Comparison of ENCODE assay signal across 14 cellular contexts in the genomic region with DNA sequence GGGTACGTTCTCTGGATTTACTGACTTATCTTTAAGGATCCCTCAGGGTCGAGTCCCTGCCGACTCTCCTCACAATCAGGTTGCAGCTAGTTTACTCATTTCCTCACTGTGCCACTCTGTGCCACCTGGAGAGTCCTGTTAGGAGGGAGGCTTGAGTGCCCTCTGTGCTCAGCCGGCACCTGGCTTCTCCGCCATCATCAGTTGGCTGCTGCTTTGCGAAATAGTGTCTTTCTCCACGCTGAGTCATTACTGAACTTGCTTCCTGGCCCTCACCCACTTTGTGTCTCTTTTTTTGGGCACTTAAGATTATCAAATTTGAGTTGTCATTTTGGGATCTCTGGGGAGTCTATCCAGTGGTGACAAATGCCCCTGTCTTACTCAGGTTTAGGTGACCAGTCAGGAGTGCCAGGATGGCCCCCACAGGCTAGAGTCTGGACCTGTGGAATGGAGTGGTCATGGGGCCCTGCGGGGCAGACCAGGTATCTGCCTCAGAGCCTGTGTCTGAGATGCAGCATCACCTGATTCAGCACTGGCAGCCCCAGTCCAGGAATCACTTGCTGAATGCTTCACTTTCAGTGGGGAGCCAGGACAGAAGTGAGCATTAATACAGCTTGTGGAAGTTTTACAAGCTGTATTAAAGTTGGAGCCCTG. TPM values are rescaled to one million over a fixed set of nuclear protein-coding genes. Genes with fewer than 3 reads are reported as not detected.
DNase-seq lines count a peak whose midpoint lies in the region; ATAC-seq and TF ChIP-seq lines count a peak whose summit lies in the region.
"Had no signal": no experiment of that assay in that cellular context is flagged by ENCODE, and none has a peak within 500 bp of the region (broad histone marks: within the 10 kb centered on the region; RNA-seq: fewer than 3 reads in every experiment).

No MANE protein-coding gene starts in this region.

- DNase-seq in AML-193 (lab: John Stamatoyannopoulos, UW) (peak; percentile 61 to 62), HFFc6 (no peak), RWPE1 (ENCODE audit: low spot score) (no peak), iris pigment epithelial cell (ENCODE audit: low read depth) (peak; percentile 36), mucosa of gallbladder (ENCODE audit: low spot score) (no peak), A673 (ENCODE audit: low spot score) (no peak), tibial artery (no peak)
- DNase-seq: activated T-cell treated with anti-CD3 and anti-CD28 coated beads for 4 hours; Caco-2; effector CD4-positive, alpha-beta T cell; hypothalamus; NCI-H1048 had no signal

- peak overlapping the region; percentile 25; the same call in 1 of the 2 replicates for H3K27ac Mint-ChIP-seq in HFFc6

- no peak for ATAC-seq in GM18858 (IDR thresholded peaks at IDR 0.05; ENCODE audit: unreplicated experiment)

- TF ChIP-seq CTCF in HFFc6 (IDR thresholded peaks at IDR 0.05) (no peak), RWPE1 (conservative IDR thresholded peaks at IDR 0.05; ENCODE audit: low read depth) (no peak), A673 (conservative IDR thresholded peaks at IDR 0.05; ENCODE audit: low read depth, low read length) (no peak), tibial artery (IDR thresholded peaks at IDR 0.05) (no peak)

- intact Hi-C loops in A673 (cut with micrococcal nuclease; ENCODE audit: unreplicated experiment) (no loop called here), tibial artery (cut with DNase I; ENCODE audit: low total_unique reads) (no loop called here)

- H3K4me1 ChIP-seq in A673 (ENCODE audit: insufficient read depth, low read length, poor library complexity, severe bottlenecking) = no peaks in the 10 kb centered on the region
- peaks cover 0 to 40% (median 15%) of the 10 kb centered on the region in 4 donors for H3K4me1 ChIP-seq in tibial artery
- H3K4me1 ChIP-seq: Caco-2 had no signal

- peaks cover 74% of the 10 kb centered on the region for H3K36me3 Mint-ChIP-seq in HFFc6 (ENCODE audit: low read depth)

- H3K36me3 ChIP-seq in A673 (ENCODE audit: insufficient read depth, low read length, poor library complexity, severe bottlenecking) = peaks cover 75% of the 10 kb centered on the region
- peaks cover 60 to 97% (median 88%) of the 10 kb centered on the region in 3 donors for H3K36me3 ChIP-seq in tibial artery

- H3K27me3 ChIP-seq in A673 (replicated peaks; ENCODE audit: insufficient read depth, low read depth, low read length, poor library complexity) (no peaks in the 10 kb centered on the region), tibial artery (no peaks in the 10 kb centered on the region)
- H3K27me3 ChIP-seq: tibial nerve had no signal

- CTCF ChIA-PET in RWPE1 (lab: Yijun Ruan, JAX) = no interaction called here
- CTCF ChIA-PET in A673 (lab: Charles Lee) = no interaction called here

- no TSS peak for BruUV-seq in A673 (replicated peaks; lab: Mats Ljungman, UMichigan)

- peaks cover 20% of the 10 kb centered on the region for H3K4me1 Mint-ChIP-seq in HFFc6 (ENCODE audit: low read depth)

- H3K4me3 Mint-ChIP-seq in HFFc6 = no peak overlapping the region

- H3K9me3 ChIP-seq in A673 (ENCODE audit: low read depth, low read length, poor library complexity, severe bottlenecking) (no peaks in the 10 kb centered on the region), tibial artery (no peaks in the 10 kb centered on the region)
- H3K9me3 ChIP-seq: Caco-2, tibial nerve had no signal

- H3K9me3 Mint-ChIP-seq in HFFc6 = no peaks in the 10 kb centered on the region

- POLR2A ChIA-PET in RWPE1 (lab: Yijun Ruan, JAX; ENCODE audit: low non-redundant PET) (no interaction called here), A673 (lab: Charles Lee; ENCODE audit: low non-redundant PET) (no interaction called here)

- H3K4me3 ChIP-seq in A673 (ENCODE audit: low read depth, low read length, poor library complexity, severe bottlenecking) (no peak overlapping the region), tibial artery (no peak overlapping the region)
- H3K4me3 ChIP-seq: tibial nerve had no signal

- peak overlapping the region; percentile 34 for H3K27ac ChIP-seq in RWPE1
- H3K27ac ChIP-seq in A673 (ENCODE audit: low read depth, low read length, poor library complexity, severe bottlenecking) = no peak overlapping the region
- H3K27ac ChIP-seq in tibial artery = no peak overlapping the region

- no peaks in the 10 kb centered on the region; the same call in 1 of the 2 replicates for H3K27me3 Mint-ChIP-seq in HFFc6 (ENCODE audit: insufficient read depth)

RNA-seq across cellular contexts. Expression of gene JADE1, which starts 37.7 kb away (rescaled TPM):
- 10 to 100 TPM; 23.2 to 32.4 (median 26.6) TPM for total RNA-seq in HFFc6 (2021; fragmentation: NEBNext Ultra II Directional; extraction: Animal tissue kit (Norgen Biotek cat#: 25700))
- total RNA-seq in mucosa of gallbladder (49.8 TPM), A673 (2021) (39.3 and 40.8 TPM in 2 replicates)

Comparison
In these comparisons a context has a peak if more than half of its experiments do, and no peak if none do; other contexts are left out.
1. DNase-seq: peak in AML-193 (2 of 2) and iris pigment epithelial cell (single experiment); none in HFFc6 (single experiment), RWPE1 (single experiment), mucosa of gallbladder (single experiment), A673 (single experiment) and tibial artery (0 of 2).